ENCODE assay signal across 30 cellular contexts in genomic region chr4:36168127-36168898, GRCh38.
DNase-seq lines count a peak whose midpoint lies in the region; ATAC-seq, FAIRE-seq and TF ChIP-seq lines count a peak whose summit lies in the region.
"Had no signal": no experiment of that assay in that cellular context is flagged by ENCODE, and none has a peak within 500 bp of the region (broad histone marks: within the 10 kb centered on the region; RNA-seq: fewer than 3 reads in every experiment).

No MANE protein-coding gene starts in this region.

- no peaks in the 10 kb centered on the region for H3K27me3 ChIP-seq in H1 (replicated peaks in 1 of 4; ENCODE audit: control insufficient read depth in 3 of 4, extremely low read depth in 1 of 4, insufficient read depth in 3 of 4, low read length in 3 of 4)
- H3K27me3 ChIP-seq in suprapubic skin = no peaks in the 10 kb centered on the region
- H3K27me3 ChIP-seq: SJCRH30, tibial nerve had no signal

- DNase-seq in stimulated activated naive CD8-positive, alpha-beta T cell treated with anti-CD3 and anti-CD28 coated beads, Interleukin-15, amount 100 ng/mL, for 72 hours = no peak
- DNase-seq in stimulated activated naive CD8-positive, alpha-beta T cell treated with anti-CD3 and anti-CD28 coated beads, Interleukin-15, Interleukin-2, amounts not matched to agents 100 U/mL and 50 U/mL, for 24 hours = no peak
- no peak for DNase-seq in H1 (ENCODE audit: low read depth in 1 of 2, low spot score in 2 of 2)
- DNase-seq in natural killer cell treated with Interleukin-12 subunit alpha and Interleukin-12 subunit beta and Interleukin-15 and Interleukin-18, amount 100 ng/mL, for 72 hours (ENCODE audit: low spot score) = no peak
- DNase-seq in suprapubic skin (ENCODE audit: low spot score in 2 of 2) = no peak
- no peak for DNase-seq in ureter (ENCODE audit: low spot score)
- DNase-seq: activated CD8-positive, alpha-beta T cell treated with anti-CD3 and anti-CD28 coated beads, Interleukin-2, amount 10 ng/mL, durations not matched to agents 7 days and 5 days; activated gamma-delta T cell; activated naive CD8-positive, alpha-beta T cell treated with anti-CD3 and anti-CD28 coated beads, Interleukin-2, amount 50 U/mL, for 24 hours; activated T-cell treated with anti-CD3 and anti-CD28 coated beads for 4 hours; AML-193; CD8-positive, alpha-beta T cell; cortex of kidney; HFFc6; Karpas-422; left cardiac atrium; MV-4-11; NCI-H2171; NCI-H524; nucleus accumbens; SJCRH30; small intestine; stimulated activated CD4-positive, alpha-beta T cell treated with anti-CD3 and anti-CD28 coated beads, Interleukin-1b, Interleukin-23, amount 100 ng/mL, for 48 hours had no signal

- no peak for TF ChIP-seq CTCF in H1 (IDR thresholded peaks at IDR 0.05; ENCODE audit: control extremely low read depth in 1 of 3, insufficient read depth in 1 of 3, low read depth in 1 of 3, low read length in 3 of 3)
- no peak for TF ChIP-seq CTCF in suprapubic skin (IDR thresholded peaks at IDR 0.05)

- H4K5ac ChIP-seq in H1 (ENCODE audit: insufficient read length, low read depth, low read length) = no peak overlapping the region

- ATAC-seq in stimulated activated naive CD8-positive, alpha-beta T cell treated with anti-CD3 and anti-CD28 coated beads, Interleukin-15, amount 100 ng/mL, for 72 hours = no peak
- no peak for ATAC-seq in stimulated activated naive CD8-positive, alpha-beta T cell treated with anti-CD3 and anti-CD28 coated beads, Interleukin-15, Interleukin-2, amounts not matched to agents 100 U/mL and 50 U/mL, for 24 hours
- ATAC-seq in natural killer cell treated with Interleukin-12 subunit alpha and Interleukin-12 subunit beta and Interleukin-15 and Interleukin-18, amount 100 ng/mL, for 72 hours = no peak
- ATAC-seq in HG03378 (IDR thresholded peaks at IDR 0.05; ENCODE audit: unreplicated experiment) (no peak), HG03469 (IDR thresholded peaks at IDR 0.05; ENCODE audit: unreplicated experiment) (no peak)
- ATAC-seq: activated CD8-positive, alpha-beta T cell treated with anti-CD3 and anti-CD28 coated beads, Interleukin-2, amount 10 ng/mL, durations not matched to agents 7 days and 5 days; activated naive CD8-positive, alpha-beta T cell treated with anti-CD3 and anti-CD28 coated beads, Interleukin-2, amount 50 U/mL, for 24 hours; CD8-positive, alpha-beta T cell; left cardiac atrium had no signal

- no peak overlapping the region for H2BK120ac ChIP-seq in H1 (replicated peaks; ENCODE audit: low read depth, low read length)

- no peak overlapping the region for H3K14ac ChIP-seq in H1 (ENCODE audit: insufficient read length)

- H3K56ac ChIP-seq in H1 (replicated peaks; ENCODE audit: insufficient read length, low read depth, low read length) = no peak overlapping the region

- H3K23me2 ChIP-seq in H1 (ENCODE audit: low read depth, low read length) = no peaks in the 10 kb centered on the region

- CTCF ChIA-PET in H1 (lab: Charles Lee; ENCODE audit: partially characterized antibody) = interaction anchor here (1.5 to 1.8 kb wide), 2 partner anchors 9 to 12 kb away, joined by 3 to 4 read pairs; no protein-coding TSS in a partner anchor

- H2BK5ac ChIP-seq in H1 (ENCODE audit: low read depth, low read length) = no peak overlapping the region

- H4K8ac ChIP-seq in H1 (ENCODE audit: extremely low read depth, insufficient read depth, low read length) = no peak overlapping the region

- POLR2A ChIA-PET in H1 (lab: Charles Lee; ENCODE audit: partially characterized antibody) = no interaction called here

- H2AFZ ChIP-seq in H1 (ENCODE audit: low read length) = peak overlapping the region; percentile 28; the same call in 1 of the 2 replicates

- H3K4me1 Mint-ChIP-seq in stimulated activated naive CD8-positive, alpha-beta T cell treated with anti-CD3 and anti-CD28 coated beads, Interleukin-15, amount 100 ng/mL, for 72 hours = peaks cover 29% of the 10 kb centered on the region
- peaks cover 18 to 35% of the 10 kb centered on the region in 2 donors for H3K4me1 Mint-ChIP-seq in natural killer cell treated with Interleukin-12 subunit alpha and Interleukin-12 subunit beta and Interleukin-15 and Interleukin-18, amount 100 ng/mL, for 72 hours (ENCODE audit: low read depth in 2 of 2)

- H3K36me3 ChIP-seq in H1 (ENCODE audit: control insufficient read depth in 2 of 4, insufficient read depth in 4 of 4, low read length in 3 of 4) (no peaks in the 10 kb centered on the region), suprapubic skin (peaks cover 11% of the 10 kb centered on the region)
- H3K36me3 ChIP-seq: SJCRH30 had no signal

- H2BK12ac ChIP-seq in H1 (ENCODE audit: low read depth, low read length) = no peak overlapping the region

- H3K4me1 ChIP-seq in H1 (replicated peaks in 1 of 4; ENCODE audit: control insufficient read depth in 3 of 4, insufficient read depth in 4 of 4, low read length in 3 of 4) (no peaks in the 10 kb centered on the region), suprapubic skin (no peaks in the 10 kb centered on the region)
- H3K4me1 ChIP-seq: SJCRH30 had no signal

- no peak overlapping the region for H2BK15ac ChIP-seq in H1 (ENCODE audit: low read length)

- H3K9me3 Mint-ChIP-seq in stimulated activated naive CD8-positive, alpha-beta T cell treated with anti-CD3 and anti-CD28 coated beads, Interleukin-15, amount 100 ng/mL, for 72 hours = no peaks in the 10 kb centered on the region
- no peaks in the 10 kb centered on the region for H3K9me3 Mint-ChIP-seq in natural killer cell treated with Interleukin-12 subunit alpha and Interleukin-12 subunit beta and Interleukin-15 and Interleukin-18, amount 100 ng/mL, for 72 hours
- H3K9me3 Mint-ChIP-seq: activated naive CD8-positive, alpha-beta T cell treated with anti-CD3 and anti-CD28 coated beads, Interleukin-2, amount 50 U/mL, for 24 hours; CD8-positive, alpha-beta T cell had no signal

- no peak for TF ChIP-seq RAD21 in H1 (IDR thresholded peaks at IDR 0.05 in 1 of 2, conservative IDR thresholded peaks at IDR 0.05 in 1 of 2; ENCODE audit: low read depth in 2 of 2, low read length in 2 of 2)

- no peak for TF ChIP-seq POLR2A in H1 (IDR thresholded peaks at IDR 0.05; ENCODE audit: control extremely low read depth in 1 of 2, low read depth in 2 of 2, low read length in 2 of 2)
- TF ChIP-seq POLR2A in suprapubic skin (IDR thresholded peaks at IDR 0.05) = no peak

- no peaks in the 10 kb centered on the region for H3K27me3 Mint-ChIP-seq in stimulated activated naive CD8-positive, alpha-beta T cell treated with anti-CD3 and anti-CD28 coated beads, Interleukin-15, amount 100 ng/mL, for 72 hours
- no peaks in the 10 kb centered on the region for H3K27me3 Mint-ChIP-seq in natural killer cell treated with Interleukin-12 subunit alpha and Interleukin-12 subunit beta and Interleukin-15 and Interleukin-18, amount 100 ng/mL, for 72 hours
- H3K27me3 Mint-ChIP-seq: activated naive CD8-positive, alpha-beta T cell treated with anti-CD3 and anti-CD28 coated beads, Interleukin-2, amount 50 U/mL, for 24 hours had no signal

- H4K91ac ChIP-seq in H1 (replicated peaks; ENCODE audit: insufficient read length, low read length) = no peak overlapping the region

- no peaks in the 10 kb centered on the region for H3K79me1 ChIP-seq in H1 (ENCODE audit: low read depth, low read length)

- peak overlapping the region; percentile 19 to 34 for H3K27ac Mint-ChIP-seq in stimulated activated naive CD8-positive, alpha-beta T cell treated with anti-CD3 and anti-CD28 coated beads, Interleukin-15, amount 100 ng/mL, for 72 hours
- H3K27ac Mint-ChIP-seq in natural killer cell treated with Interleukin-12 subunit alpha and Interleukin-12 subunit beta and Interleukin-15 and Interleukin-18, amount 100 ng/mL, for 72 hours = peak overlapping the region; percentile 8 to 44
- H3K27ac Mint-ChIP-seq: activated CD8-positive, alpha-beta T cell treated with anti-CD3 and anti-CD28 coated beads, Interleukin-2, amount 10 ng/mL, durations not matched to agents 7 days and 5 days; activated naive CD8-positive, alpha-beta T cell treated with anti-CD3 and anti-CD28 coated beads, Interleukin-2, amount 50 U/mL, for 24 hours; CD8-positive, alpha-beta T cell; HFFc6 had no signal

- H3K4me3 ChIP-seq in H1 (ENCODE audit: extremely low read depth in 1 of 4, insufficient read depth in 2 of 4, low read depth in 3 of 4, low read length in 4 of 4) (no peak overlapping the region), suprapubic skin (no peak overlapping the region)
- H3K4me3 ChIP-seq: SJCRH30, tibial nerve had no signal

- H3K4ac ChIP-seq in H1 (replicated peaks; ENCODE audit: insufficient read length, low read depth, low read length) = no peak overlapping the region

- no peak overlapping the region for H3K4me2 ChIP-seq in H1 (ENCODE audit: insufficient read depth in 1 of 2, low read depth in 2 of 2, low read length in 2 of 2)

- no peak overlapping the region for H3K18ac ChIP-seq in H1 (ENCODE audit: extremely low read depth, low read length)

- H3K4me3 Mint-ChIP-seq in stimulated activated naive CD8-positive, alpha-beta T cell treated with anti-CD3 and anti-CD28 coated beads, Interleukin-15, amount 100 ng/mL, for 72 hours = no peak overlapping the region
- H3K4me3 Mint-ChIP-seq in natural killer cell treated with Interleukin-12 subunit alpha and Interleukin-12 subunit beta and Interleukin-15 and Interleukin-18, amount 100 ng/mL, for 72 hours = peak overlapping the region; percentile 27
- H3K4me3 Mint-ChIP-seq: activated CD8-positive, alpha-beta T cell treated with anti-CD3 and anti-CD28 coated beads, Interleukin-2, amount 10 ng/mL, durations not matched to agents 7 days and 5 days; activated naive CD8-positive, alpha-beta T cell treated with anti-CD3 and anti-CD28 coated beads, Interleukin-2, amount 50 U/mL, for 24 hours; brain; CD8-positive, alpha-beta T cell; HFFc6 had no signal

- WGBS in H1 (ENCODE audit: extremely low coverage in 1 of 2, insufficient coverage in 1 of 2, insufficient read length in 1 of 2, insufficient replicate concordance in 2 of 2, low coverage in 1 of 2, low lambda C conversion rate in 2 of 2, missing lambda C conversion rate in 1 of 2), 2 experiments = 84% methylated on average over 7 of the region's 7 CpGs; no CpG with 5 or more reads in 1 of the 2 experiments
- WGBS in suprapubic skin = 90% methylated on average over 7 of the region's 7 CpGs

- H4K20me1 ChIP-seq in H1 (replicated peaks in 1 of 2; ENCODE audit: control insufficient read depth in 1 of 2, insufficient read depth in 2 of 2, low read length in 2 of 2) = no peaks in the 10 kb centered on the region

- peaks cover 10% of the 10 kb centered on the region for H3K36me3 Mint-ChIP-seq in natural killer cell treated with Interleukin-12 subunit alpha and Interleukin-12 subunit beta and Interleukin-15 and Interleukin-18, amount 100 ng/mL, for 72 hours
- H3K36me3 Mint-ChIP-seq: brain had no signal

- no peak for FAIRE-seq in H1 (lab: Jason Lieb, UNC)
- FAIRE-seq: A204.1, G401.6, RCC 7860, small intestine had no signal

- H3K9me3 ChIP-seq in H1 (ENCODE audit: insufficient read depth in 2 of 2, low read depth in 1 of 2, low read length in 1 of 2) = no peaks in the 10 kb centered on the region
- no peaks in the 10 kb centered on the region for H3K9me3 ChIP-seq in suprapubic skin
- H3K9me3 ChIP-seq: SJCRH30, tibial nerve had no signal

- H3K27ac ChIP-seq in H1 (ENCODE audit: low read depth, low read length) = no peak overlapping the region
- no peak overlapping the region for H3K27ac ChIP-seq in suprapubic skin
- H3K27ac ChIP-seq: SJCRH30, tibial nerve had no signal

- H2BK20ac ChIP-seq in H1 (ENCODE audit: low read length) = no peak overlapping the region

- H3K23ac ChIP-seq in H1 (ENCODE audit: insufficient read length) = no peak overlapping the region

- no peak overlapping the region for H3K9ac ChIP-seq in H1 (replicated peaks in 1 of 4; ENCODE audit: extremely low read depth in 1 of 4, low read depth in 3 of 4, low read length in 3 of 4)

- no peak overlapping the region for H2AK5ac ChIP-seq in H1 (ENCODE audit: low read depth, low read length)

- H3K79me2 ChIP-seq in H1 (ENCODE audit: control insufficient read depth in 1 of 2, insufficient read depth in 2 of 2, low read length in 2 of 2) = no peaks in the 10 kb centered on the region

- TF ChIP-seq EP300 in H1 (IDR thresholded peaks at IDR 0.05; ENCODE audit: borderline replicate concordance in 1 of 2, low read depth in 2 of 2, low read length in 2 of 2) = no peak
- TF ChIP-seq EP300 in suprapubic skin (IDR thresholded peaks at IDR 0.05) = no peak
